25 cellular contexts compared by ENCODE assay signal in genomic region chr11:121336279-121336947, GRCh38. TPM values are rescaled to one million over a fixed set of nuclear protein-coding genes. Genes with fewer than 3 reads are reported as not detected.
DNase-seq lines count a peak whose midpoint lies in the region; ATAC-seq and TF ChIP-seq lines count a peak whose summit lies in the region.
"Had no signal": no experiment of that assay in that cellular context is flagged by ENCODE, and none has a peak within 500 bp of the region (broad histone marks: within the 10 kb centered on the region; RNA-seq: fewer than 3 reads in every experiment).

No MANE protein-coding gene starts in this region.

- POLR2A ChIA-PET in activated naive CD8-positive, alpha-beta T cell treated with anti-CD3 and anti-CD28 coated beads, Interleukin-2, amount 10 ng/mL, durations not matched to agents 7 days and 5 days (lab: Charles Lee), result interaction anchor here (0.8 to 1.6 kb wide), 4 partner anchors 8 to 115 kb away, joined by 3 to 5 read pairs (median 3); no protein-coding TSS in a partner anchor

- H3K4me3 ChIP-seq in testis (no peak overlapping the region), osteoblast (ENCODE audit: insufficient read depth, low read length) (no peak overlapping the region), adrenal gland (no peak overlapping the region)
- H3K4me3 ChIP-seq: GM23248, skin epidermis, tibial artery had no signal

- H2AFZ ChIP-seq in osteoblast (ENCODE audit: low read length), result no peak overlapping the region
- H2AFZ ChIP-seq: GM23248 had no signal

- no peak for ATAC-seq in activated naive CD8-positive, alpha-beta T cell treated with anti-CD3 and anti-CD28 coated beads, Interleukin-2, amount 10 ng/mL, durations not matched to agents 7 days and 5 days (ENCODE audit: low read depth)
- ATAC-seq: left lobe of liver, T-helper 17 cell had no signal

- H3K9me3 ChIP-seq in testis, result no peaks in the 10 kb centered on the region
- no peaks in the 10 kb centered on the region for H3K9me3 ChIP-seq in osteoblast (ENCODE audit: low read depth, low read length)
- H3K9me3 ChIP-seq in adrenal gland (replicated peaks in 1 of 3), result no peaks in the 10 kb centered on the region
- H3K9me3 ChIP-seq: SK-N-SH, tibial artery had no signal

- TF ChIP-seq CTCF in testis (IDR thresholded peaks at IDR 0.05), result no peak
- no peak for TF ChIP-seq CTCF in osteoblast (IDR thresholded peaks at IDR 0.05; ENCODE audit: extremely low read depth, low read depth, low read length)
- TF ChIP-seq CTCF in adrenal gland (IDR thresholded peaks at IDR 0.05), result no peak

- intact Hi-C loops in activated T-helper 1 cell treated with anti-CD3 and anti-CD28 coated beads, Interleukin-12 subunit alpha, Interleukin-12 subunit beta, Interleukin-2, Interleukin-4 antibody, amounts not matched to agents 30 ng/mL and 10 ng/mL and 1 ng/mL, durations not matched to agents 14 hours and 24 hours and 36 hours (cut with micrococcal nuclease), result no loop called here
- intact Hi-C loops in testis (cut with DNase I; ENCODE audit: low total_unique reads), result loop anchor here (10.0 kb wide), 1 partner anchor 98 kb away; no protein-coding TSS in a partner anchor
- intact Hi-C loops in adrenal gland (cut with DNase I), result no loop called here

- no peaks in the 10 kb centered on the region for H3K9me3 Mint-ChIP-seq in activated naive CD8-positive, alpha-beta T cell treated with anti-CD3 and anti-CD28 coated beads, Interleukin-2, amount 10 ng/mL, durations not matched to agents 7 days and 5 days
- no peaks in the 10 kb centered on the region for H3K9me3 Mint-ChIP-seq in activated naive CD8-positive, alpha-beta T cell treated with anti-CD3 and anti-CD28 coated beads for 36 hours
- H3K9me3 Mint-ChIP-seq in activated T-helper 1 cell treated with anti-CD3 and anti-CD28 coated beads, Interleukin-12 subunit alpha, Interleukin-12 subunit beta, Interleukin-2, Interleukin-4 antibody, amounts not matched to agents 30 ng/mL and 10 ng/mL and 1 ng/mL, durations not matched to agents 14 hours and 24 hours and 36 hours, result no peaks in the 10 kb centered on the region
- H3K9me3 Mint-ChIP-seq: stimulated activated naive CD8-positive, alpha-beta T cell treated with anti-CD3 and anti-CD28 coated beads, Interleukin-15, amount 100 ng/mL, for 72 hours had no signal

- H3K36me3 Mint-ChIP-seq in activated naive CD8-positive, alpha-beta T cell treated with anti-CD3 and anti-CD28 coated beads, Interleukin-2, amount 10 ng/mL, durations not matched to agents 7 days and 5 days, result peaks cover 2% of the 10 kb centered on the region
- H3K36me3 Mint-ChIP-seq in activated naive CD8-positive, alpha-beta T cell treated with anti-CD3 and anti-CD28 coated beads for 36 hours, result no peaks in the 10 kb centered on the region
- H3K36me3 Mint-ChIP-seq in activated T-helper 1 cell treated with anti-CD3 and anti-CD28 coated beads, Interleukin-12 subunit alpha, Interleukin-12 subunit beta, Interleukin-2, Interleukin-4 antibody, amounts not matched to agents 30 ng/mL and 10 ng/mL and 1 ng/mL, durations not matched to agents 14 hours and 24 hours and 36 hours (ENCODE audit: low read depth), result no peaks in the 10 kb centered on the region
- H3K36me3 Mint-ChIP-seq: CD8-positive, alpha-beta memory T cell; naive B cell had no signal

- 41 to 75% methylated on average over 6 of the region's 6 CpGs for WGBS in testis, 2 donors
- 74 to 86% (median 78%) methylated on average over 6 of the region's 6 CpGs for WGBS in adrenal gland, 4 donors

- H3K36me3 ChIP-seq in testis (ENCODE audit: low read depth, missing control alignments) (no peaks in the 10 kb centered on the region), osteoblast (ENCODE audit: insufficient read depth, low read length) (no peaks in the 10 kb centered on the region), adrenal gland (replicated peaks in 1 of 2) (no peaks in the 10 kb centered on the region)
- H3K36me3 ChIP-seq: brain microvascular endothelial cell, tibial artery had no signal

- H3K27ac Mint-ChIP-seq in activated naive CD8-positive, alpha-beta T cell treated with anti-CD3 and anti-CD28 coated beads, Interleukin-2, amount 10 ng/mL, durations not matched to agents 7 days and 5 days, result peak overlapping the region; percentile 46
- H3K27ac Mint-ChIP-seq in activated naive CD8-positive, alpha-beta T cell treated with anti-CD3 and anti-CD28 coated beads for 36 hours, result no peak overlapping the region
- H3K27ac Mint-ChIP-seq in activated T-helper 1 cell treated with anti-CD3 and anti-CD28 coated beads, Interleukin-12 subunit alpha, Interleukin-12 subunit beta, Interleukin-2, Interleukin-4 antibody, amounts not matched to agents 30 ng/mL and 10 ng/mL and 1 ng/mL, durations not matched to agents 14 hours and 24 hours and 36 hours, result peak overlapping the region; percentile 9
- H3K27ac Mint-ChIP-seq: stimulated activated naive CD8-positive, alpha-beta T cell treated with anti-CD3 and anti-CD28 coated beads, Interleukin-15, amount 100 ng/mL, for 72 hours; T-helper 17 cell had no signal

- peak overlapping the region; percentile 9 for H3K4me3 Mint-ChIP-seq in activated naive CD8-positive, alpha-beta T cell treated with anti-CD3 and anti-CD28 coated beads, Interleukin-2, amount 10 ng/mL, durations not matched to agents 7 days and 5 days
- H3K4me3 Mint-ChIP-seq in activated naive CD8-positive, alpha-beta T cell treated with anti-CD3 and anti-CD28 coated beads for 36 hours, result no peak overlapping the region
- no peak overlapping the region for H3K4me3 Mint-ChIP-seq in activated T-helper 1 cell treated with anti-CD3 and anti-CD28 coated beads, Interleukin-12 subunit alpha, Interleukin-12 subunit beta, Interleukin-2, Interleukin-4 antibody, amounts not matched to agents 30 ng/mL and 10 ng/mL and 1 ng/mL, durations not matched to agents 14 hours and 24 hours and 36 hours
- H3K4me3 Mint-ChIP-seq: stimulated activated naive CD8-positive, alpha-beta T cell treated with anti-CD3 and anti-CD28 coated beads, Interleukin-15, amount 100 ng/mL, for 72 hours; T-helper 17 cell had no signal

- H3K27ac ChIP-seq in testis, result peak overlapping the region; percentile 9 to 79
- no peak overlapping the region for H3K27ac ChIP-seq in osteoblast (ENCODE audit: low read depth, low read length)
- H3K27ac ChIP-seq in adrenal gland, result no peak overlapping the region
- H3K27ac ChIP-seq: brain microvascular endothelial cell, GM23248, skin epidermis, tibial artery had no signal

- DNase-seq in activated naive CD8-positive, alpha-beta T cell treated with anti-CD3 and anti-CD28 coated beads, Interleukin-2, amount 10 ng/mL, durations not matched to agents 7 days and 5 days, result no peak
- no peak for DNase-seq in activated naive CD8-positive, alpha-beta T cell treated with anti-CD3 and anti-CD28 coated beads for 36 hours
- DNase-seq in LHCN-M2 (ENCODE audit: low read depth) (peak; percentile 5), testis (no peak), osteoblast (ENCODE audit: insufficient read length, low spot score, missing footprints) (no peak), adrenal gland (no peak)
- DNase-seq in activated T-helper 1 cell treated with anti-CD3 and anti-CD28 coated beads, Interleukin-12 subunit alpha, Interleukin-12 subunit beta, Interleukin-2, Interleukin-4 antibody, amounts not matched to agents 30 ng/mL and 10 ng/mL and 1 ng/mL, durations not matched to agents 14 hours and 24 hours and 36 hours (ENCODE audit: low spot score), result no peak
- no peak for DNase-seq in activated CD8-positive, alpha-beta memory T cell treated with anti-CD3 and anti-CD28 coated beads, Interleukin-2, amount 50 U/mL, for 4 hours
- DNase-seq: activated gamma-delta T cell treated with Interleukin-2 at 50 U/mL for 16 hours; activated T-cell treated with anti-CD3 and anti-CD28 coated beads, Interleukin-2, amount 50 U/mL, for 1 hour; brain microvascular endothelial cell; CD8-positive, alpha-beta memory T cell; DMS153; GM23248; hypothalamus; mesenchymal stem cell; naive B cell; NCI-H2029 treated with DMSO at 0.1 percent for 48 hours; NCI-H526; SK-N-SH; T-helper 17 cell; tibial artery had no signal

- H3K27me3 Mint-ChIP-seq in activated naive CD8-positive, alpha-beta T cell treated with anti-CD3 and anti-CD28 coated beads, Interleukin-2, amount 10 ng/mL, durations not matched to agents 7 days and 5 days, result peaks cover 4% of the 10 kb centered on the region
- H3K27me3 Mint-ChIP-seq in activated naive CD8-positive, alpha-beta T cell treated with anti-CD3 and anti-CD28 coated beads for 36 hours, result no peaks in the 10 kb centered on the region
- no peaks in the 10 kb centered on the region for H3K27me3 Mint-ChIP-seq in activated T-helper 1 cell treated with anti-CD3 and anti-CD28 coated beads, Interleukin-12 subunit alpha, Interleukin-12 subunit beta, Interleukin-2, Interleukin-4 antibody, amounts not matched to agents 30 ng/mL and 10 ng/mL and 1 ng/mL, durations not matched to agents 14 hours and 24 hours and 36 hours (ENCODE audit: insufficient read depth)
- H3K27me3 Mint-ChIP-seq: naive B cell; stimulated activated naive CD8-positive, alpha-beta T cell treated with anti-CD3 and anti-CD28 coated beads, Interleukin-15, amount 100 ng/mL, for 72 hours; T-helper 17 cell had no signal

- TF ChIP-seq POLR2A in testis (IDR thresholded peaks at IDR 0.05) (no peak), adrenal gland (IDR thresholded peaks at IDR 0.05) (no peak)

- H3K4me2 ChIP-seq in osteoblast (ENCODE audit: insufficient read depth, low read length), result no peak overlapping the region
- H3K4me2 ChIP-seq: SK-N-SH had no signal

- H3K4me1 ChIP-seq in testis, result peaks cover 53% of the 10 kb centered on the region
- H3K4me1 ChIP-seq in osteoblast (ENCODE audit: insufficient read depth, low read length), result no peaks in the 10 kb centered on the region
- no peaks in the 10 kb centered on the region for H3K4me1 ChIP-seq in adrenal gland (replicated peaks in 1 of 2)

- H3K27me3 ChIP-seq in testis (no peaks in the 10 kb centered on the region), osteoblast (ENCODE audit: insufficient read depth, low read length) (peaks cover 39% of the 10 kb centered on the region), adrenal gland (no peaks in the 10 kb centered on the region)

- H3K4me1 Mint-ChIP-seq in activated naive CD8-positive, alpha-beta T cell treated with anti-CD3 and anti-CD28 coated beads, Interleukin-2, amount 10 ng/mL, durations not matched to agents 7 days and 5 days, result peaks cover 27% of the 10 kb centered on the region
- peaks cover 29% of the 10 kb centered on the region for H3K4me1 Mint-ChIP-seq in activated naive CD8-positive, alpha-beta T cell treated with anti-CD3 and anti-CD28 coated beads for 36 hours
- peaks cover 57% of the 10 kb centered on the region for H3K4me1 Mint-ChIP-seq in activated T-helper 1 cell treated with anti-CD3 and anti-CD28 coated beads, Interleukin-12 subunit alpha, Interleukin-12 subunit beta, Interleukin-2, Interleukin-4 antibody, amounts not matched to agents 30 ng/mL and 10 ng/mL and 1 ng/mL, durations not matched to agents 14 hours and 24 hours and 36 hours (ENCODE audit: low read depth)

- H3K79me2 ChIP-seq in osteoblast (ENCODE audit: insufficient read depth, low read length), result no peaks in the 10 kb centered on the region

- H4K20me1 ChIP-seq in osteoblast (ENCODE audit: insufficient read depth, low read length), result no peaks in the 10 kb centered on the region

RNA-seq across cellular contexts. Expression of gene SC5D, which starts 43.8 kb away (rescaled TPM):
- 10 to 100 TPM; 24.8 to 25.5 TPM for total RNA-seq in activated naive CD8-positive, alpha-beta T cell treated with anti-CD3 and anti-CD28 coated beads, Interleukin-2, amount 10 ng/mL, durations not matched to agents 7 days and 5 days
- 10 to 100 TPM; 22.6 to 25.0 TPM for total RNA-seq in activated naive CD8-positive, alpha-beta T cell treated with anti-CD3 and anti-CD28 coated beads for 36 hours
- total RNA-seq in LHCN-M2 (2014; rRNA removed) (39.2 and 52.2 TPM in 2 replicates), testis (10 to 100 TPM; 41.3 to 46.4 TPM), osteoblast (63.7 and 93.7 TPM in 2 replicates), adrenal gland (100 to 1,000 TPM in 1 of 8 donors, 10 to 100 TPM in 7; 27.2 to 121 (median 42.6) TPM)
- 67.6 TPM for polyA plus RNA-seq in LHCN-M2 (2012)
- total RNA-seq in activated T-helper 1 cell treated with anti-CD3 and anti-CD28 coated beads, Interleukin-12 subunit alpha, Interleukin-12 subunit beta, Interleukin-2, Interleukin-4 antibody, amounts not matched to agents 30 ng/mL and 10 ng/mL and 1 ng/mL, durations not matched to agents 14 hours and 24 hours and 36 hours, result 21.9 and 26.3 TPM in 2 replicates
- polyA plus RNA-seq in testis (ENCODE audit: insufficient read depth, low read depth, low replicate concordance) (34.6 TPM), adrenal gland (100 to 1,000 TPM in 1 of 3 donors, 10 to 100 TPM in 2; 18.3 to 317 (median 21.0) TPM)

Comparison
In these comparisons a context has a peak if more than half of its experiments do, and no peak if none do; other contexts are left out.
1. H3K27ac ChIP-seq: peak in testis (2 of 2); none in osteoblast (single experiment) and adrenal gland (0 of 5).